3 cellular contexts compared by ENCODE assay signal in the genomic region with DNA sequence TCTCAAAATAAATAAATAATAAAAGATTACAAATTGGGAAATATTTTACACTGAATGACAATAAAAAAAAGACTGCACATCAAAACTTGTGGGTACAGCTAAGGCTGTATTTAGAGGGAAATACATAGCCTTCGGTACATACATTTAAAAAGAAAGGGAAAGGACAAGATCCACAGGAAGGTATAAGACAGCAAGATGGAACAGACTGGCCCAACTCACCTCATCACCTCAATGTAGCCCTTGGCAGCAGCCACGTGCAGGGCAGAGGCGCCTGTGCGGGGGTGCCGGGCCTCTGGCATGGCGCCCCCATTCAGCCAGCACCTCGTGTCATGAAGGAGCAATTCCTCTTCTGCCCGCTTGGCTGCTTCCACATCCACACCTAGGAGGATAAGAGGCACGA.
TF ChIP-seq lines count a peak whose summit lies in the region.

No MANE protein-coding gene starts in this region.

TF ChIP-seq in SK-N-SH treated with all-trans-retinoic acid at 6 μM for 48 hours, 23 proteins besides CTCF, POLR2A, EP300 and RAD21:
- TF ChIP-seq ZNF8 (CRISPR knock-in tag; IDR thresholded peaks at IDR 0.05) (peak; percentile 58), BACH2 (CRISPR knock-in tag; IDR thresholded peaks at IDR 0.05; ENCODE audit: borderline replicate concordance) (no peak), ISL1 (CRISPR knock-in tag; IDR thresholded peaks at IDR 0.05) (no peak), TOX (CRISPR knock-in tag; IDR thresholded peaks at IDR 0.05; ENCODE audit: borderline replicate concordance) (no peak), SNAI2 (CRISPR knock-in tag; IDR thresholded peaks at IDR 0.05) (no peak)
- TF ChIP-seq, protein P1, sequence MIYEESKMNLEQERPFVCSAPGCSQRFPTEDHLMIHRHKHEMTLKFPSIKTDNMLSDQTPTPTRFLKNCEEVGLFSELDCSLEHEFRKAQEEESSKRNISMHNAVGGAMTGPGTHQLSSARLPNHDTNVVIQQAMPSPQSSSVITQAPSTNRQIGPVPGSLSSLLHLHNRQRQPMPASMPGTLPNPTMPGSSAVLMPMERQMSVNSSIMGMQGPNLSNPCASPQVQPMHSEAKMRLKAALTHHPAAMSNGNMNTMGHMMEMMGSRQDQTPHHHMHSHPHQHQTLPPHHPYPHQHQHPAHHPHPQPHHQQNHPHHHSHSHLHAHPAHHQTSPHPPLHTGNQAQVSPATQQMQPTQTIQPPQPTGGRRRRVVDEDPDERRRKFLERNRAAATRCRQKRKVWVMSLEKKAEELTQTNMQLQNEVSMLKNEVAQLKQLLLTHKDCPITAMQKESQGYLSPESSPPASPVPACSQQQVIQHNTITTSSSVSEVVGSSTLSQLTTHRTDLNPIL (CRISPR knock-in tag; IDR thresholded peaks at IDR 0.05; ENCODE audit: low read depth) = no peak

TF ChIP-seq in SK-N-SH, 30 proteins besides CTCF, POLR2A, EP300 and RAD21:
- TF ChIP-seq GATA2 (CRISPR knock-in tag; IDR thresholded peaks at IDR 0.05) (no peak), ELF1 (IDR thresholded peaks at IDR 0.05) (no peak), REST (IDR thresholded peaks at IDR 0.05; ENCODE audit: low read depth, low read length) (no peak), CHD2 (IDR thresholded peaks at IDR 0.05; ENCODE audit: low read length, partially characterized antibody) (no peak), POLR2AphosphoS5 (IDR thresholded peaks at IDR 0.05; ENCODE audit: low read depth, low read length) (no peak), RFX5 (IDR thresholded peaks at IDR 0.05; ENCODE audit: low read length) (no peak), GABPA (IDR thresholded peaks at IDR 0.05; ENCODE audit: low read depth) (no peak), FOXJ3 (CRISPR knock-in tag; IDR thresholded peaks at IDR 0.05) (no peak), TCF12 (IDR thresholded peaks at IDR 0.05) (no peak), MEF2A (IDR thresholded peaks at IDR 0.05; ENCODE audit: borderline replicate concordance, low read depth) (no peak), SMC3 (IDR thresholded peaks at IDR 0.05; ENCODE audit: low read depth, low read length) (no peak), SIN3A (IDR thresholded peaks at IDR 0.05; ENCODE audit: borderline replicate concordance, low read depth, low read length) (no peak), TAF1 (IDR thresholded peaks at IDR 0.05; ENCODE audit: borderline replicate concordance, low read depth, low read length) (no peak), RCOR1 (IDR thresholded peaks at IDR 0.05; ENCODE audit: low read length) (no peak), YY1 (IDR thresholded peaks at IDR 0.05; ENCODE audit: low read depth) (no peak), NRF1 (IDR thresholded peaks at IDR 0.05; ENCODE audit: low read depth, low read length) (no peak)
- TF ChIP-seq, protein P2, sequence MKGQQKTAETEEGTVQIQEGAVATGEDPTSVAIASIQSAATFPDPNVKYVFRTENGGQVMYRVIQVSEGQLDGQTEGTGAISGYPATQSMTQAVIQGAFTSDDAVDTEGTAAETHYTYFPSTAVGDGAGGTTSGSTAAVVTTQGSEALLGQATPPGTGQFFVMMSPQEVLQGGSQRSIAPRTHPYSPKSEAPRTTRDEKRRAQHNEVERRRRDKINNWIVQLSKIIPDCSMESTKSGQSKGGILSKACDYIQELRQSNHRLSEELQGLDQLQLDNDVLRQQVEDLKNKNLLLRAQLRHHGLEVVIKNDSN (IDR thresholded peaks at IDR 0.05; ENCODE audit: borderline replicate concordance, low read depth) = no peak

TF ChIP-seq in K562, 482 proteins besides CTCF, POLR2A, EP300 and RAD21:
- TF ChIP-seq POLR2G (IDR thresholded peaks at IDR 0.05; ENCODE audit: low read depth, low read length) (0 out of 2 replicates have a peak, but pooled peaks have one; percentile 23), NUFIP1 (IDR thresholded peaks at IDR 0.05; ENCODE audit: partially characterized antibody) (no peak), ZNF3 (CRISPR knock-in tag; IDR thresholded peaks at IDR 0.05) (no peak)
- TF ChIP-seq, protein P3, sequence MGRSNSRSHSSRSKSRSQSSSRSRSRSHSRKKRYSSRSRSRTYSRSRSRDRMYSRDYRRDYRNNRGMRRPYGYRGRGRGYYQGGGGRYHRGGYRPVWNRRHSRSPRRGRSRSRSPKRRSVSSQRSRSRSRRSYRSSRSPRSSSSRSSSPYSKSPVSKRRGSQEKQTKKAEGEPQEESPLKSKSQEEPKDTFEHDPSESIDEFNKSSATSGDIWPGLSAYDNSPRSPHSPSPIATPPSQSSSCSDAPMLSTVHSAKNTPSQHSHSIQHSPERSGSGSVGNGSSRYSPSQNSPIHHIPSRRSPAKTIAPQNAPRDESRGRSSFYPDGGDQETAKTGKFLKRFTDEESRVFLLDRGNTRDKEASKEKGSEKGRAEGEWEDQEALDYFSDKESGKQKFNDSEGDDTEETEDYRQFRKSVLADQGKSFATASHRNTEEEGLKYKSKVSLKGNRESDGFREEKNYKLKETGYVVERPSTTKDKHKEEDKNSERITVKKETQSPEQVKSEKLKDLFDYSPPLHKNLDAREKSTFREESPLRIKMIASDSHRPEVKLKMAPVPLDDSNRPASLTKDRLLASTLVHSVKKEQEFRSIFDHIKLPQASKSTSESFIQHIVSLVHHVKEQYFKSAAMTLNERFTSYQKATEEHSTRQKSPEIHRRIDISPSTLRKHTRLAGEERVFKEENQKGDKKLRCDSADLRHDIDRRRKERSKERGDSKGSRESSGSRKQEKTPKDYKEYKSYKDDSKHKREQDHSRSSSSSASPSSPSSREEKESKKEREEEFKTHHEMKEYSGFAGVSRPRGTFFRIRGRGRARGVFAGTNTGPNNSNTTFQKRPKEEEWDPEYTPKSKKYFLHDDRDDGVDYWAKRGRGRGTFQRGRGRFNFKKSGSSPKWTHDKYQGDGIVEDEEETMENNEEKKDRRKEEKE (IDR thresholded peaks at IDR 0.05; ENCODE audit: borderline replicate concordance in 1 of 2, control insufficient read depth in 1 of 2, low read depth in 2 of 2, low read length in 1 of 2) = no peak
